ENCODE assay signal across 14 cellular contexts in the genomic region with DNA sequence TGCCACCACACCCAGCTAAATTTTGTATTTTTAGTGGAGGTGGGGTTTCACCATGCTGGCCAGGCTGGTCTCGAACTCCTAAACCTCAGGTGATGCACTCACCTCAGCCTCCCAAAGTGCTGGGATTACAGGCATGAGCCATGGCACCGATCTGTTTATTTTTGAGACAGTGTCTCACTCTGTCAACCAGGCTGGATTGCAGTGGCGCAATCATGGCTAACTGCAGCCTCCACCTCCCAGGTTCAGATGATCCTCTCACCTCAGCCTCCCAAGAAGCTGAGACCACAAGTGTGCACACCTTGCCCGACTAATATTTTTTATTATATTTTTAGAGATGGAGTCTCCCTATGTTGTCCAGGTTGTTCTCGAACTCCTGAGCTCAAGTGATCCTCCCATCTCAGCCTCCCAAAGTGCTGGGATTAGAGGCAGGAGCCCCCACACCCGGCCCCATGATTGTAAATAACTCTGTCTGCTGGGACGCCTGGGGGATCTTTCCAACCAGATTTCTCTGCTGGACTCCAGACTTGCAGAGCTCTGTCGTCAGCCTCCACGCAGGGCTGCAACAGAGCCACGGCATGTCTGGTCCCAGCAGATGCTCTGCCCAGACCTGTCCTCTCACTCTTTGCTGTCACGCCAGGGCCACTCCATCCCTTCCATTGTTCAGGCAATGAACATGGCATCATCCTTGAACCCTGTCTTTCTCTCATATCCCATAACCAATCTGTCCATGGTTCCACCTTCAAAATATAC. TPM values are rescaled to one million over a fixed set of nuclear protein-coding genes. Genes with fewer than 3 reads are reported as not detected.
DNase-seq lines count a peak whose midpoint lies in the region; ATAC-seq and TF ChIP-seq lines count a peak whose summit lies in the region.
"Had no signal": no experiment of that assay in that cellular context is flagged by ENCODE, and none has a peak within 500 bp of the region (broad histone marks: within the 10 kb centered on the region; RNA-seq: fewer than 3 reads in every experiment).

No MANE protein-coding gene starts in this region.

- ATAC-seq in stimulated activated memory B cell treated with anti-CD40 and anti-IgM and Interleukin-4, amounts not matched to agents 10 μg/mL and 1 μg/mL and 100 μg/mL, for 72 hours: no peak

- H3K27me3 Mint-ChIP-seq in HFFc6 (ENCODE audit: insufficient read depth): peaks cover 3% of the 10 kb centered on the region; the same call in 1 of the 2 replicates
- H3K27me3 Mint-ChIP-seq in osteocyte (ENCODE audit: unreplicated experiment): no peaks in the 10 kb centered on the region
- no peaks in the 10 kb centered on the region for H3K27me3 Mint-ChIP-seq in stimulated activated memory B cell treated with anti-CD40 and anti-IgM and Interleukin-4, amounts not matched to agents 10 μg/mL and 1 μg/mL and 100 μg/mL, for 72 hours

- H3K36me3 Mint-ChIP-seq in HFFc6 (ENCODE audit: low read depth) (peaks cover 29% of the 10 kb centered on the region), osteocyte (ENCODE audit: unreplicated experiment) (peaks cover 24% of the 10 kb centered on the region)
- H3K36me3 Mint-ChIP-seq in stimulated activated memory B cell treated with anti-CD40 and anti-IgM and Interleukin-4, amounts not matched to agents 10 μg/mL and 1 μg/mL and 100 μg/mL, for 72 hours: peaks cover 41% of the 10 kb centered on the region

- H3K27ac Mint-ChIP-seq in HFFc6 (peak overlapping the region; percentile 43), osteocyte (ENCODE audit: unreplicated experiment) (peak overlapping the region; percentile 25)
- no peak overlapping the region for H3K27ac Mint-ChIP-seq in stimulated activated memory B cell treated with anti-CD40 and anti-IgM and Interleukin-4, amounts not matched to agents 10 μg/mL and 1 μg/mL and 100 μg/mL, for 72 hours

- POLR2A ChIA-PET in RWPE1 (lab: Yijun Ruan, JAX; ENCODE audit: low non-redundant PET): no interaction called here

- H3K4me1 Mint-ChIP-seq in HFFc6 (ENCODE audit: low read depth) (peaks cover 86% of the 10 kb centered on the region), osteocyte (ENCODE audit: unreplicated experiment) (peaks cover 89% of the 10 kb centered on the region)
- H3K4me1 Mint-ChIP-seq in stimulated activated memory B cell treated with anti-CD40 and anti-IgM and Interleukin-4, amounts not matched to agents 10 μg/mL and 1 μg/mL and 100 μg/mL, for 72 hours: peaks cover 81% of the 10 kb centered on the region

- CTCF ChIA-PET in RWPE1 (lab: Yijun Ruan, JAX): no interaction called here

- H3K4me3 Mint-ChIP-seq in HFFc6: no peak overlapping the region
- peak overlapping the region; percentile 10 for H3K4me3 Mint-ChIP-seq in osteocyte (ENCODE audit: unreplicated experiment)
- no peak overlapping the region for H3K4me3 Mint-ChIP-seq in stimulated activated memory B cell treated with anti-CD40 and anti-IgM and Interleukin-4, amounts not matched to agents 10 μg/mL and 1 μg/mL and 100 μg/mL, for 72 hours

- no peak for DNase-seq in HFFc6
- DNase-seq in RWPE1 (ENCODE audit: low spot score): no peak
- DNase-seq in epithelial cell of prostate (ENCODE audit: low read depth, low spot score): no peak
- no peak for DNase-seq in osteocyte (ENCODE audit: extremely low spot score, unreplicated experiment)
- DNase-seq in SIG-M5 treated with dmso at 0.1 percent for 504 hours (lab: John Stamatoyannopoulos, UW; ENCODE audit: unreplicated experiment): no peak
- no peak for DNase-seq in NCI-H446 treated with DMSO at 0.1 percent for 48 hours (lab: John Stamatoyannopoulos, UW)
- DNase-seq: GOT3, MM.1S, NCI-H1105, NCI-H1694 treated with DMSO at 0.1 percent for 48 hours, NCI-H446, SJCRH30 had no signal

- H3K9me3 Mint-ChIP-seq in HFFc6: no peaks in the 10 kb centered on the region
- no peaks in the 10 kb centered on the region for H3K9me3 Mint-ChIP-seq in osteocyte (ENCODE audit: unreplicated experiment)
- peaks cover 1% of the 10 kb centered on the region for H3K9me3 Mint-ChIP-seq in stimulated activated memory B cell treated with anti-CD40 and anti-IgM and Interleukin-4, amounts not matched to agents 10 μg/mL and 1 μg/mL and 100 μg/mL, for 72 hours

- no peak for TF ChIP-seq CTCF in HFFc6 (IDR thresholded peaks at IDR 0.05)
- TF ChIP-seq CTCF in RWPE1 (conservative IDR thresholded peaks at IDR 0.05; ENCODE audit: low read depth): no peak
- TF ChIP-seq CTCF in osteocyte (IDR thresholded peaks at IDR 0.05): no peak

- 0 out of 2 replicates have a peak overlapping the region, but pooled peaks have one; percentile 4 for H3K27ac ChIP-seq in RWPE1
- H3K27ac ChIP-seq in epithelial cell of prostate: peak overlapping the region; percentile 40
- H3K27ac ChIP-seq: Peyer's patch, SJCRH30 had no signal

RNA-seq across cellular contexts. Expression of gene SYNJ2, which starts 25.3 kb away (rescaled TPM):
- total RNA-seq in HFFc6 (2021; fragmentation: NEBNext Ultra II Directional; extraction: Animal tissue kit (Norgen Biotek cat#: 25700)): 10 to 100 TPM; 31.8 to 46.4 (median 41.3) TPM
- total RNA-seq in osteocyte: 94.5 and 95.4 TPM in 2 replicates
